ENCODE assay signal across 1 cellular context in the genomic region with DNA sequence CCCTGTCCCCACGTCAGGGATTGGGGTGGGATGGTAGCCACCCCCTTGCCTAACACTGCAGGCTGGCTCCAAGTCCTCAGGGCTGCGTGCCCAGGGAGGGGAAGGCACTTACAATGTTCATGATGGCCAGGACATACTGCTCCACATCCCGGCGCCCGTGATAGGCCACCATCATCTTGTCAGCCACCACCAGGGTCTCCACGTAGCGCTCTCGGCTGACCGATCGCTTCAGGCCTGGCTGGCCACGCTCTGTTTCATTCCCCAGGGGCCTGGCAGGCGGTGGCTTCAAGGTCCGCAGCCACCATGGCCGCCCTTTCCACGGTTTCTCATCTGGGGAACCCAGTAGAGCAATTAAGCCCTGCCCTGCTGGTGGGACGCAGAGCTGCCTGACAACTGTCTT.
TF ChIP-seq lines count a peak whose summit lies in the region.

No MANE protein-coding gene starts in this region.

TF ChIP-seq in H1, 55 proteins besides CTCF, POLR2A, EP300 and RAD21:
- TF ChIP-seq RFX5 (IDR thresholded peaks at IDR 0.05; ENCODE audit: borderline replicate concordance, low read depth, low read length) (no peak), SP1 (IDR thresholded peaks at IDR 0.05; ENCODE audit: low read depth, low read length) (no peak), POU5F1 (IDR thresholded peaks at IDR 0.05; ENCODE audit: low read depth, low read length) (no peak), CREB1 (IDR thresholded peaks at IDR 0.05) (no peak), CEBPB (IDR thresholded peaks at IDR 0.05; ENCODE audit: low read depth, low read length) (no peak), RBBP5 (IDR thresholded peaks at IDR 0.05; ENCODE audit: borderline replicate concordance, low read depth, low read length) (no peak), GTF2F1 (IDR thresholded peaks at IDR 0.05; ENCODE audit: borderline replicate concordance, low read depth, low read length) (no peak), TAF7 (optimal IDR thresholded peaks at IDR 0.05; ENCODE audit: borderline replicate concordance, low read depth, low read length) (no peak)
